In genomic region chr17:76266244-76266938, GRCh38 we compare ENCODE assay signal across 8 cellular contexts. TPM values are rescaled to one million over a fixed set of nuclear protein-coding genes. Genes with fewer than 3 reads are reported as not detected.
DNase-seq lines count a peak whose midpoint lies in the region; ATAC-seq and TF ChIP-seq lines count a peak whose summit lies in the region.

No MANE protein-coding gene starts in this region.

- no peaks in the 10 kb centered on the region for H3K27me3 Mint-ChIP-seq in CD4-positive, alpha-beta memory T cell
- no peaks in the 10 kb centered on the region for H3K27me3 Mint-ChIP-seq in IgD-negative memory B cell

- POLR2A ChIA-PET in CD4-positive, alpha-beta memory T cell (lab: Charles Lee; ENCODE audit: partially characterized antibody): interaction anchor here (0.6 to 18.5 kb wide), 18 partner anchors 8 to 489 kb away, joined by 3 to 620 read pairs (median 14); partner anchors contain the start of genes EXOC7, FOXJ1 and RNF157

- no peaks in the 10 kb centered on the region for H3K9me3 Mint-ChIP-seq in CD4-positive, alpha-beta memory T cell
- no peaks in the 10 kb centered on the region for H3K9me3 Mint-ChIP-seq in IgD-negative memory B cell

- peaks cover 13 to 39% of the 10 kb centered on the region in 2 donors for H3K36me3 Mint-ChIP-seq in CD4-positive, alpha-beta memory T cell
- no peaks in the 10 kb centered on the region for H3K36me3 Mint-ChIP-seq in IgD-negative memory B cell

- H3K9me3 ChIP-seq in CD4-positive, alpha-beta memory T cell (ENCODE audit: control insufficient read depth in 1 of 2, low read length in 2 of 2): no peaks in the 10 kb centered on the region
- H3K9me3 ChIP-seq in subcutaneous abdominal adipose tissue (ENCODE audit: control insufficient read depth in 5 of 5, low read length in 5 of 5): no peaks in the 10 kb centered on the region

- H3K4me3 Mint-ChIP-seq in CD4-positive, alpha-beta memory T cell: peak overlapping the region; percentile 89 to 95 (median 92)
- peak overlapping the region; percentile 87 to 96 (median 92) for H3K4me3 Mint-ChIP-seq in IgD-negative memory B cell

- H3K27ac Mint-ChIP-seq in CD4-positive, alpha-beta memory T cell: peak overlapping the region; percentile 90 to 98 (median 94)
- H3K27ac Mint-ChIP-seq in IgD-negative memory B cell: peak overlapping the region; percentile 97 to 99 (median 97)

- no peaks in the 10 kb centered on the region for H3K27me3 ChIP-seq in CD4-positive, alpha-beta memory T cell (ENCODE audit: insufficient read depth, low read length)
- H3K27me3 ChIP-seq in kidney epithelial cell (ENCODE audit: control insufficient read depth, insufficient read depth, low read length): no peaks in the 10 kb centered on the region
- H3K27me3 ChIP-seq in subcutaneous abdominal adipose tissue (ENCODE audit: control insufficient read depth in 5 of 5, insufficient read depth in 4 of 5, low read length in 5 of 5): no peaks in the 10 kb centered on the region

- H3K4me3 ChIP-seq in CD4-positive, alpha-beta memory T cell (ENCODE audit: low read length in 2 of 2): peak overlapping the region; percentile 94 to 100
- peak overlapping the region; percentile 80 for H3K4me3 ChIP-seq in kidney epithelial cell (ENCODE audit: low read depth, low read length)
- H3K4me3 ChIP-seq in subcutaneous abdominal adipose tissue (ENCODE audit: low read depth in 1 of 5, low read length in 5 of 5): peak overlapping the region; percentile 73 to 85 (median 81)

- CTCF ChIA-PET in CD4-positive, alpha-beta memory T cell (lab: Charles Lee; ENCODE audit: partially characterized antibody): interaction anchor here (0.8 to 6.3 kb wide), 10 partner anchors 10 to 145 kb away, joined by 3 to 47 read pairs (median 5); no protein-coding TSS in a partner anchor

- no peak for TF ChIP-seq CTCF in kidney epithelial cell (IDR thresholded peaks at IDR 0.05; ENCODE audit: insufficient read depth, low read length, poor library complexity, severe bottlenecking)

- H3K4me1 Mint-ChIP-seq in CD4-positive, alpha-beta memory T cell: peaks cover 34 to 77% (median 56%) of the 10 kb centered on the region in 4 donors
- peaks cover 52 to 60% (median 59%) of the 10 kb centered on the region in 3 donors for H3K4me1 Mint-ChIP-seq in IgD-negative memory B cell

- DNase-seq in CD4-positive, alpha-beta memory T cell: peak in 1 of 5 donors; percentile 57
- DNase-seq in amniotic epithelial cell (ENCODE audit: low read depth) (peak; percentile 47), kidney epithelial cell (ENCODE audit: low read depth) (no peak)
- no peak for DNase-seq in NK-92 treated with Interleukin-12 subunit alpha and Interleukin-12 subunit beta, amount 100 ng/mL, for 24 hours (lab: John Stamatoyannopoulos, UW)

- peak overlapping the region; percentile 44 to 86 (median 80) for H3K9ac ChIP-seq in subcutaneous abdominal adipose tissue (ENCODE audit: low read length in 5 of 5)

- peak overlapping the region; percentile 82 for H3K27ac ChIP-seq in CD4-positive, alpha-beta memory T cell (ENCODE audit: low read depth, low read length)
- H3K27ac ChIP-seq in subcutaneous abdominal adipose tissue (ENCODE audit: low read depth, low read length): peak overlapping the region; percentile 81

- ATAC-seq in GM21723 (IDR thresholded peaks at IDR 0.05; ENCODE audit: unreplicated experiment) (no peak), GM19452 (IDR thresholded peaks at IDR 0.05; ENCODE audit: unreplicated experiment) (no peak)

- H3K4me1 ChIP-seq in CD4-positive, alpha-beta memory T cell (ENCODE audit: insufficient read depth, low read length): peaks cover 65% of the 10 kb centered on the region
- peaks cover 8 to 66% (median 58%) of the 10 kb centered on the region in 5 donors for H3K4me1 ChIP-seq in subcutaneous abdominal adipose tissue (ENCODE audit: control insufficient read depth in 5 of 5, insufficient read depth in 5 of 5, low read length in 5 of 5)

- peaks cover 24% of the 10 kb centered on the region for H3K36me3 ChIP-seq in CD4-positive, alpha-beta memory T cell (ENCODE audit: insufficient read depth, low read length)
- H3K36me3 ChIP-seq in kidney epithelial cell (ENCODE audit: control insufficient read depth, insufficient read depth, low read length): peaks cover 2% of the 10 kb centered on the region
- peaks cover 0 to 21% (median 13%) of the 10 kb centered on the region in 5 donors for H3K36me3 ChIP-seq in subcutaneous abdominal adipose tissue (ENCODE audit: control insufficient read depth in 5 of 5, insufficient read depth in 5 of 5, low read length in 5 of 5)

- intact Hi-C loops in CD4-positive, alpha-beta memory T cell (cut with micrococcal nuclease): loop anchor here (5.0 to 10.0 kb wide), 2 partner anchors 34 to 362 kb away; partner anchors contain the start of gene MRPL38

RNA-seq across cellular contexts. Expression of gene UBALD2, which starts 1.2 kb away (rescaled TPM):
- total RNA-seq in CD4-positive, alpha-beta memory T cell: 100 to 1,000 TPM; 101 to 103 TPM
- polyA plus RNA-seq in CD4-positive, alpha-beta memory T cell: 10 to 100 TPM in 1 of 2 donors, 1 to 10 TPM in 1; 6.2 to 11.1 TPM
- 4.3 TPM for polyA plus RNA-seq in IgD-negative memory B cell
- total RNA-seq in kidney epithelial cell: 28.5 and 33.8 TPM in 2 replicates

RNA-seq across cellular contexts. Expression of gene RNF157, which starts 26.1 kb away (rescaled TPM):
- total RNA-seq in CD4-positive, alpha-beta memory T cell: 10 to 100 TPM; 19.5 to 22.5 TPM
- polyA plus RNA-seq in CD4-positive, alpha-beta memory T cell: 10 to 100 TPM in 1 of 2 donors, 1 to 10 TPM in 1; 4.0 to 20.5 TPM
- 0.43 TPM for polyA plus RNA-seq in IgD-negative memory B cell
- total RNA-seq in kidney epithelial cell: 6.0 and 7.5 TPM in 2 replicates

RNA-seq across cellular contexts. Expression of gene QRICH2, which starts 41.7 kb away (rescaled TPM):
- 1 to 10 TPM; 5.3 to 5.5 TPM for total RNA-seq in CD4-positive, alpha-beta memory T cell
- polyA plus RNA-seq in CD4-positive, alpha-beta memory T cell: under 1 TPM; 0.21 to 0.52 TPM
- polyA plus RNA-seq in IgD-negative memory B cell: 0.14 TPM
- 3.3 and 6.0 TPM in 2 replicates for total RNA-seq in kidney epithelial cell
